ENCODE assay signal across 8 cellular contexts in genomic region chr1:33256335-33256700, GRCh38. TPM values are rescaled to one million over a fixed set of nuclear protein-coding genes. Genes with fewer than 3 reads are reported as not detected.
DNase-seq lines count a peak whose midpoint lies in the region; ATAC-seq and TF ChIP-seq lines count a peak whose summit lies in the region.

Gene ZNF362, plus strand, starts transcription at chr1:33256492. Its CDS starts 14,083 bp downstream, at chr1:33270575.

- H3K27ac ChIP-seq in heart right ventricle (peak within 1 kb of the TSS; percentile 90 to 98 (median 96)), upper lobe of left lung (peak within 1 kb of the TSS; percentile 92 to 98 (median 96))

- ATAC-seq in GM18511 (IDR thresholded peaks at IDR 0.05; ENCODE audit: unreplicated experiment) (peak; percentile 67), heart right ventricle (peak in 7 of 8 donors; percentile 8 to 66 (median 28)), upper lobe of left lung (ENCODE audit: low FRiP score in 2 of 2) (peak in 1 of 2 donors; percentile 76)

- WGBS in heart right ventricle, 2 donors = 0 to 1% methylated on average over 28 to 61 of the region's 61 CpGs
- no CpG with 5 or more reads among the region's 61 CpGs for WGBS in upper lobe of left lung, 2 donors

- TF ChIP-seq POLR2A in upper lobe of left lung (IDR thresholded peaks at IDR 0.05) = no peak

- H3K9me3 ChIP-seq in heart right ventricle = no peaks in the 10 kb centered on the region
- no peaks in the 10 kb centered on the region for H3K9me3 ChIP-seq in upper lobe of left lung

- in situ Hi-C loops in KBM-7 (cut with MboI; ENCODE audit: low pct_unique_long_range_greater_than_20kb, low sequenced_read_pairs) = no loop called here

- DNase-seq in 8988T (peak; percentile 74), KBM-7 (peak; percentile 52), T-helper 2 cell (peak; percentile 38 to 86 (median 57)), amniotic epithelial cell (ENCODE audit: low read depth) (peak; percentile 62), heart right ventricle (peak; percentile 56 to 71), posterior vena cava (ENCODE audit: low spot score) (peak; percentile 85), upper lobe of left lung (peak; percentile 56 to 94)

- intact Hi-C loops in heart right ventricle (cut with DNase I) (loop anchor here in 3 of 10 donors (5.0 to 10.0 kb wide), 2 partner anchors 39 to 132 kb away; no protein-coding TSS in a partner anchor), posterior vena cava (cut with DNase I) (no loop called here)

- H3K36me3 ChIP-seq in heart right ventricle (peaks cover 0 to 4% (median 0%) of the 10 kb centered on the region in 9 donors), upper lobe of left lung (no peaks in the 10 kb centered on the region)

- H3K4me3 ChIP-seq in heart right ventricle = peak within 1 kb of the TSS; percentile 61 to 86 (median 75)
- H3K4me3 ChIP-seq in upper lobe of left lung = peak within 1 kb of the TSS; percentile 54 to 75 (median 62)

- TF ChIP-seq CTCF in heart right ventricle (IDR thresholded peaks at IDR 0.05) = no peak
- peak in 3 of 6 experiments; percentile 26 to 59 (median 52) for TF ChIP-seq CTCF in upper lobe of left lung (IDR thresholded peaks at IDR 0.05)

- H3K27me3 ChIP-seq in heart right ventricle (no peaks in the 10 kb centered on the region), upper lobe of left lung (no peaks in the 10 kb centered on the region)

- H3K4me1 ChIP-seq in heart right ventricle (peaks cover 31 to 50% (median 48%) of the 10 kb centered on the region in 9 donors), upper lobe of left lung (peaks cover 26 to 38% (median 32%) of the 10 kb centered on the region in 4 donors)

- TF ChIP-seq EP300 in upper lobe of left lung (IDR thresholded peaks at IDR 0.05) = no peak

RNA-seq across cellular contexts. Expression of gene ZNF362, which starts in this region (rescaled TPM):
- total RNA-seq in heart right ventricle (10 to 100 TPM; 28.5 to 39.2 (median 32.3) TPM), posterior vena cava (10 to 100 TPM; 25.8 to 37.0 TPM), upper lobe of left lung (10 to 100 TPM; 14.9 to 41.0 (median 21.3) TPM)
- polyA plus RNA-seq in heart right ventricle = 10 to 100 TPM in 1 of 2 donors, 1 to 10 TPM in 1; 9.1 to 25.9 TPM
